ENCODE assay signal across 10 cellular contexts in genomic region chr17:82884341-82884871, GRCh38. TPM values are rescaled to one million over a fixed set of nuclear protein-coding genes. Genes with fewer than 3 reads are reported as not detected.
DNase-seq lines count a peak whose midpoint lies in the region; ATAC-seq and TF ChIP-seq lines count a peak whose summit lies in the region.
"Had no signal": no experiment of that assay in that cellular context is flagged by ENCODE, and none has a peak within 500 bp of the region (broad histone marks: within the 10 kb centered on the region; RNA-seq: fewer than 3 reads in every experiment).

No MANE protein-coding gene starts in this region.

- H3K27me3 ChIP-seq in CD4-positive, alpha-beta T cell (ENCODE audit: control insufficient read depth, insufficient read depth, low read length): no peaks in the 10 kb centered on the region

- H3K9me3 ChIP-seq in CD4-positive, alpha-beta T cell (ENCODE audit: control insufficient read depth, low read length): no peaks in the 10 kb centered on the region
- H3K9me3 ChIP-seq in OCI-LY7 (ENCODE audit: low read length): no peaks in the 10 kb centered on the region

- no peak for TF ChIP-seq CTCF in CD4-positive, alpha-beta T cell (IDR thresholded peaks at IDR 0.05)
- TF ChIP-seq CTCF in OCI-LY7 (conservative IDR thresholded peaks at IDR 0.05; ENCODE audit: low read length): no peak
- TF ChIP-seq CTCF in nephron progenitor cell (IDR thresholded peaks at IDR 0.05): no peak

- H3K36me3 ChIP-seq in OCI-LY7 (ENCODE audit: insufficient read depth, low read length): peaks cover 22% of the 10 kb centered on the region; the same call in 1 of the 2 replicates

- peak; percentile 19 for ATAC-seq in CD4-positive, alpha-beta T cell (ENCODE audit: poor library complexity)
- peak; percentile 27 for ATAC-seq in effector memory CD8-positive, alpha-beta T cell (replicated peaks)
- ATAC-seq in HG02610 (IDR thresholded peaks at IDR 0.05; ENCODE audit: unreplicated experiment) (no peak), GM19328 (IDR thresholded peaks at IDR 0.05; ENCODE audit: unreplicated experiment) (no peak)

- POLR2A ChIA-PET in CD4-positive, alpha-beta T cell (lab: Charles Lee): interaction anchor here (1.3 to 4.6 kb wide), 5 partner anchors 9 to 167 kb away, joined by 4 to 41 read pairs (median 7); no protein-coding TSS in a partner anchor
- POLR2A ChIA-PET in OCI-LY7 (lab: Charles Lee): interaction anchor here (1.0 to 2.4 kb wide), 3 partner anchors 13 to 156 kb away, joined by 3 to 19 read pairs (median 4); no protein-coding TSS in a partner anchor

- intact Hi-C loops in CD4-positive, alpha-beta T cell (cut with DNase I, micrococcal nuclease): no loop called here
- intact Hi-C loops in OCI-LY7 (cut with micrococcal nuclease; ENCODE audit: unreplicated experiment): no loop called here

- peaks cover 75% of the 10 kb centered on the region for H3K4me1 Mint-ChIP-seq in CD4-positive, alpha-beta T cell (ENCODE audit: low read depth)
- H3K4me1 Mint-ChIP-seq in effector memory CD8-positive, alpha-beta T cell (ENCODE audit: low read depth in 2 of 2): peaks cover 65 to 71% of the 10 kb centered on the region in 2 donors
- H3K4me1 Mint-ChIP-seq in nephron progenitor cell: peaks cover 83% of the 10 kb centered on the region

- no peaks in the 10 kb centered on the region for H4K20me1 ChIP-seq in OCI-LY7 (ENCODE audit: insufficient read depth, low read length)

- H3K27ac ChIP-seq in CD4-positive, alpha-beta T cell (ENCODE audit: low read depth, low read length): peak overlapping the region; percentile 49
- peak overlapping the region; percentile 71 for H3K27ac ChIP-seq in OCI-LY7 (ENCODE audit: low read depth, low read length, poor library complexity, severe bottlenecking)

- H2AFZ ChIP-seq in OCI-LY7 (ENCODE audit: low read length): no peak overlapping the region

- CTCF ChIA-PET in CD4-positive, alpha-beta T cell (lab: Charles Lee): interaction anchor here (4.5 kb wide), 1 partner anchor 21 kb away, joined by 27 read pairs; no protein-coding TSS in a partner anchor
- CTCF ChIA-PET in OCI-LY7 (lab: Charles Lee; ENCODE audit: unreplicated experiment): interaction anchor here (0.8 to 2.7 kb wide), 4 partner anchors 8 to 98 kb away, joined by 3 to 16 read pairs (median 5); no protein-coding TSS in a partner anchor

- H3K4me2 ChIP-seq in OCI-LY7 (ENCODE audit: low read length): peak overlapping the region; percentile 51

- H3K9me2 ChIP-seq in OCI-LY7 (ENCODE audit: insufficient read depth, low read length): no peaks in the 10 kb centered on the region

- peak overlapping the region; percentile 99 for H3K27ac Mint-ChIP-seq in CD4-positive, alpha-beta T cell
- H3K27ac Mint-ChIP-seq in effector memory CD8-positive, alpha-beta T cell: peak overlapping the region; percentile 95 to 99
- H3K27ac Mint-ChIP-seq in nephron progenitor cell: peak overlapping the region; percentile 96

- H3K79me2 ChIP-seq in OCI-LY7 (ENCODE audit: insufficient read depth, low read depth, low read length): no peaks in the 10 kb centered on the region

- no peaks in the 10 kb centered on the region for H3K9me3 Mint-ChIP-seq in CD4-positive, alpha-beta T cell
- no peaks in the 10 kb centered on the region for H3K9me3 Mint-ChIP-seq in effector memory CD8-positive, alpha-beta T cell
- peaks cover 4% of the 10 kb centered on the region for H3K9me3 Mint-ChIP-seq in nephron progenitor cell

- H3K36me3 Mint-ChIP-seq in CD4-positive, alpha-beta T cell (ENCODE audit: low read depth): peaks cover 20% of the 10 kb centered on the region
- H3K36me3 Mint-ChIP-seq in effector memory CD8-positive, alpha-beta T cell (ENCODE audit: insufficient read depth): peaks cover 45% of the 10 kb centered on the region
- H3K36me3 Mint-ChIP-seq in nephron progenitor cell (ENCODE audit: low read depth): peaks cover 35% of the 10 kb centered on the region

- peak overlapping the region; percentile 77 for H3K4me3 Mint-ChIP-seq in CD4-positive, alpha-beta T cell
- H3K4me3 Mint-ChIP-seq in effector memory CD8-positive, alpha-beta T cell: peak overlapping the region; percentile 80 to 88
- no peak overlapping the region for H3K4me3 Mint-ChIP-seq in nephron progenitor cell

- no peaks in the 10 kb centered on the region for H3K27me3 Mint-ChIP-seq in CD4-positive, alpha-beta T cell
- H3K27me3 Mint-ChIP-seq in effector memory CD8-positive, alpha-beta T cell: no peaks in the 10 kb centered on the region
- H3K27me3 Mint-ChIP-seq in nephron progenitor cell (ENCODE audit: low read depth, poor library complexity): peaks cover 3% of the 10 kb centered on the region

- DNase-seq in CD4-positive, alpha-beta T cell: peak in 1 of 10 experiments; percentile 33
- no peak for DNase-seq in OCI-LY7 (ENCODE audit: low spot score)
- DNase-seq in effector memory CD8-positive, alpha-beta T cell: peak; percentile 34 to 63 (median 37)
- no peak for DNase-seq in nephron progenitor cell
- no peak for DNase-seq in stimulated activated naive CD4-positive, alpha-beta T cell treated with Interleukin-2 at 50 U/mL for 16 hours (lab: John Stamatoyannopoulos, UW)
- DNase-seq in AG08395 (ENCODE audit: low spot score): no peak
- DNase-seq: NCI-H2171 treated with DMSO at 0.1 percent for 48 hours had no signal

- BruUV-seq in OCI-LY7 (replicated peaks; lab: Mats Ljungman, UMichigan): no TSS peak

- peaks cover 24% of the 10 kb centered on the region for H3K4me1 ChIP-seq in OCI-LY7 (ENCODE audit: insufficient read depth, low read length, poor library complexity, severe bottlenecking)

- no peak overlapping the region for H3K4me3 ChIP-seq in OCI-LY7 (ENCODE audit: low read depth, low read length, poor library complexity, severe bottlenecking)

RNA-seq across cellular contexts. Expression of gene ZNF750, which starts 44.6 kb away (rescaled TPM):
- total RNA-seq in CD4-positive, alpha-beta T cell: not detected
- not detected in 2 replicates for total RNA-seq in OCI-LY7 (2014; rRNA removed; shearing (Covaris generic))
- total RNA-seq in OCI-LY7 (2022): not detected in 2 replicates
- total RNA-seq: RPMI7951 had no signal

Comparison
In these comparisons a context has a peak if more than half of its experiments do, and no peak if none do; other contexts are left out.
1. ATAC-seq: peak in CD4-positive, alpha-beta T cell (single experiment) and effector memory CD8-positive, alpha-beta T cell (single experiment); none in HG02610 (single experiment) and GM19328 (single experiment).
2. DNase-seq: peak in effector memory CD8-positive, alpha-beta T cell (3 of 3); none in OCI-LY7 (single experiment), nephron progenitor cell (single experiment), stimulated activated naive CD4-positive, alpha-beta T cell treated with Interleukin-2 at 50 U/mL for 16 hours (single experiment) and AG08395 (single experiment).
3. Peak in every context shown above with its lines, with median percentiles within 50 percentile points of each other: H3K27ac Mint-ChIP-seq.